Comparison of ENCODE assay signal across 10 cellular contexts in genomic region chr3:122974764-122975162, GRCh38. TPM values are rescaled to one million over a fixed set of nuclear protein-coding genes. Genes with fewer than 3 reads are reported as not detected.
DNase-seq lines count a peak whose midpoint lies in the region; ATAC-seq and TF ChIP-seq lines count a peak whose summit lies in the region.
"Had no signal": no experiment of that assay in that cellular context is flagged by ENCODE, and none has a peak within 500 bp of the region (broad histone marks: within the 10 kb centered on the region; RNA-seq: fewer than 3 reads in every experiment).

No MANE protein-coding gene starts in this region.

- H3K36me3 ChIP-seq in HAP-1 (replicated peaks), result no peaks in the 10 kb centered on the region
- H3K36me3 ChIP-seq in SJCRH30, result no peaks in the 10 kb centered on the region

- H3K9me3 ChIP-seq in HAP-1 (no peaks in the 10 kb centered on the region), SJCRH30 (replicated peaks) (no peaks in the 10 kb centered on the region)

- peak overlapping the region; percentile 65 for H3K27ac ChIP-seq in SJCRH30

- H3K4me1 ChIP-seq in HAP-1 (peaks cover 13% of the 10 kb centered on the region), SJCRH30 (peaks cover 47% of the 10 kb centered on the region)

- H3K4me3 ChIP-seq in HAP-1 (no peak overlapping the region), SJCRH30 (peak overlapping the region; percentile 22), foreskin fibroblast (ENCODE audit: low read depth in 1 of 2, low read length in 2 of 2) (no peak overlapping the region)

- no peak for ATAC-seq in GM18498 (IDR thresholded peaks at IDR 0.05; ENCODE audit: unreplicated experiment)
- ATAC-seq: left lobe of liver had no signal

- TF ChIP-seq CTCF in foreskin fibroblast (IDR thresholded peaks at IDR 0.05; ENCODE audit: low read depth, low read length) (no peak), GM13977 (IDR thresholded peaks at IDR 0.05; ENCODE audit: extremely low read depth, insufficient read depth, missing control alignments) (no peak)

- in situ Hi-C loops in HAP-1 (cut with MboI; ENCODE audit: low sequenced_read_pairs), result no loop called here
- in situ Hi-C loops in GM13977 (cut with MboI; ENCODE audit: low pct_unique_long_range_greater_than_20kb, low sequenced_read_pairs, unreplicated experiment), result no loop called here

- H3K27me3 ChIP-seq in HAP-1 (ENCODE audit: low read depth) (no peaks in the 10 kb centered on the region), SJCRH30 (no peaks in the 10 kb centered on the region)

- DNase-seq in HAP-1 (ENCODE audit: low spot score in 2 of 2) (peak; percentile 37 to 73), SJCRH30 (peak; percentile 35 to 40), foreskin fibroblast (peak; percentile 23 to 59), renal cortical epithelial cell (ENCODE audit: low read depth) (peak; percentile 51), ureter (ENCODE audit: low spot score) (no peak), GM13977 (ENCODE audit: low spot score) (no peak), dedifferentiated amniotic fluid mesenchymal stem cell (ENCODE audit: extremely low spot score) (no peak)
- DNase-seq: activated effector memory CD4-positive, alpha-beta T cell treated with Interleukin-2 at 50 U/mL for 16 hours had no signal

RNA-seq across cellular contexts. Expression of gene SEMA5B, which starts 52.8 kb away (rescaled TPM):
- total RNA-seq in SJCRH30 (2014; rRNA removed; shearing (Covaris generic)), result 0.16 TPM in 1 of 2 replicates, not detected in the other
- total RNA-seq in renal cortical epithelial cell (3.6 TPM in 1 of 2 replicates, not detected in the other), ureter (2.3 TPM)

Comparison
In these comparisons a context has a peak if more than half of its experiments do, and no peak if none do; other contexts are left out.
1. DNase-seq: peak in HAP-1 (2 of 2), SJCRH30 (2 of 2), foreskin fibroblast (2 of 2) and renal cortical epithelial cell (single experiment); none in ureter (single experiment), GM13977 (single experiment) and dedifferentiated amniotic fluid mesenchymal stem cell (single experiment).